In genomic region chr4:74039065-74039763, GRCh38 we compare ENCODE assay signal across 7 cellular contexts. TPM values are rescaled to one million over a fixed set of nuclear protein-coding genes. Genes with fewer than 3 reads are reported as not detected.
A peak's percentile ranks its signal among the peaks of the same experiment; 100 is the strongest.
DNase-seq lines count a peak whose midpoint lies in the region; ATAC-seq and TF ChIP-seq lines count a peak whose summit lies in the region.

No MANE protein-coding gene starts in this region.

- H3K9me3 Mint-ChIP-seq in GM23338, result no peaks in the 10 kb centered on the region
- no peaks in the 10 kb centered on the region for H3K9me3 Mint-ChIP-seq in nephron progenitor cell

- no peak for DNase-seq in GM23338 (ENCODE audit: low spot score)
- DNase-seq in RPMI7951 (ENCODE audit: low read depth), result peak; percentile 10
- DNase-seq in epithelial cell of proximal tubule (ENCODE audit: low read depth), result no peak
- no peak for DNase-seq in nephron progenitor cell
- DNase-seq in KBM-7, result no peak
- no peak for DNase-seq in effector CD8-positive, alpha-beta T cell (lab: John Stamatoyannopoulos, UW)

- H3K27me3 ChIP-seq in GM23338 (ENCODE audit: insufficient read depth), result no peaks in the 10 kb centered on the region

- peaks cover 47% of the 10 kb centered on the region for H3K4me1 Mint-ChIP-seq in GM23338
- peaks cover 7% of the 10 kb centered on the region for H3K4me1 Mint-ChIP-seq in nephron progenitor cell

- peaks cover 32% of the 10 kb centered on the region for H3K4me1 ChIP-seq in GM23338 (ENCODE audit: insufficient read depth)

- H3K27ac ChIP-seq in GM23338 (ENCODE audit: low read depth), result no peak overlapping the region

- no peaks in the 10 kb centered on the region for H3K9me2 ChIP-seq in GM23338 (ENCODE audit: insufficient read depth)

- H3K4me3 ChIP-seq in GM23338 (peak overlapping the region; percentile 76), epithelial cell of proximal tubule (ENCODE audit: low read depth, low read length) (peak overlapping the region; percentile 92)

- in situ Hi-C loops in KBM-7 (cut with MboI; ENCODE audit: low pct_unique_long_range_greater_than_20kb, low sequenced_read_pairs), result no loop called here

- no peak for TF ChIP-seq CTCF in GM23338 (conservative IDR thresholded peaks at IDR 0.05; ENCODE audit: low read depth in 2 of 2)
- no peak for TF ChIP-seq CTCF in epithelial cell of proximal tubule (conservative IDR thresholded peaks at IDR 0.05; ENCODE audit: low read depth, low read length)
- no peak for TF ChIP-seq CTCF in nephron progenitor cell (IDR thresholded peaks at IDR 0.05)

- H3F3A ChIP-seq in GM23338 (replicated peaks; ENCODE audit: low read depth), result no peaks in the 10 kb centered on the region

- H3K79me2 ChIP-seq in GM23338 (replicated peaks; ENCODE audit: insufficient read depth), result no peaks in the 10 kb centered on the region

- no peaks in the 10 kb centered on the region; the same call in 1 of the 3 replicates for H3K36me3 Mint-ChIP-seq in GM23338 (ENCODE audit: low read depth)
- H3K36me3 Mint-ChIP-seq in nephron progenitor cell (ENCODE audit: low read depth), result no peaks in the 10 kb centered on the region

- H4K20me1 ChIP-seq in GM23338 (replicated peaks; ENCODE audit: insufficient read depth), result no peaks in the 10 kb centered on the region

- H3K4me3 Mint-ChIP-seq in GM23338 (peak overlapping the region; percentile 90), nephron progenitor cell (peak overlapping the region; percentile 91)

- peak overlapping the region; percentile 77 for H3K4me2 ChIP-seq in GM23338

- H3K36me3 ChIP-seq in GM23338 (ENCODE audit: insufficient read depth), result no peaks in the 10 kb centered on the region

- H2AFZ ChIP-seq in GM23338, result peak overlapping the region; percentile 89

- H3K27ac Mint-ChIP-seq in GM23338, result no peak overlapping the region
- no peak overlapping the region for H3K27ac Mint-ChIP-seq in nephron progenitor cell

- H3K27me3 Mint-ChIP-seq in GM23338 (ENCODE audit: insufficient read depth, low read depth, poor library complexity), result peaks cover 2% of the 10 kb centered on the region
- H3K27me3 Mint-ChIP-seq in nephron progenitor cell (ENCODE audit: low read depth, poor library complexity), result peaks cover 73% of the 10 kb centered on the region

- ATAC-seq in GM18498 (IDR thresholded peaks at IDR 0.05; ENCODE audit: unreplicated experiment), result peak; percentile 57
- ATAC-seq in GM23338, result no peak

TF ChIP-seq in GM23338, 12 proteins besides CTCF, POLR2A, EP300 and RAD21:
- no peak for TF ChIP-seq ZNF462 (CRISPR knock-in tag; IDR thresholded peaks at IDR 0.05)
- TF ChIP-seq NANOG (IDR thresholded peaks at IDR 0.05; ENCODE audit: borderline replicate concordance), result no peak

RNA-seq across cellular contexts. Expression of gene CXCL3, which starts 0.7 kb away (rescaled TPM):
- 3.6 and 8.3 TPM in 2 replicates for total RNA-seq in GM23338 (2014; rRNA removed; shearing (Covaris generic))
- polyA plus RNA-seq in GM23338 (2016; fragmentation: Nextera tagmentation; extraction: Ambion mirVana), result 15.9 and 19.5 TPM in 2 replicates
- 1.1 and 1.8 TPM in 2 replicates for total RNA-seq in RPMI7951 (2014; rRNA removed; shearing (Covaris generic))
- total RNA-seq in epithelial cell of proximal tubule, result 4.8 and 6.6 TPM in 2 replicates

RNA-seq across cellular contexts. Expression of gene CXCL5, which starts 40.7 kb away (rescaled TPM):
- 7.6 and 8.7 TPM in 2 replicates for total RNA-seq in GM23338 (2014; rRNA removed; shearing (Covaris generic))
- polyA plus RNA-seq in GM23338 (2016; fragmentation: Nextera tagmentation; extraction: Ambion mirVana), result 6.3 and 7.5 TPM in 2 replicates
- total RNA-seq in RPMI7951 (2014; rRNA removed; shearing (Covaris generic)), result 2.7 and 3.2 TPM in 2 replicates
- 32.3 and 79.5 TPM in 2 replicates for total RNA-seq in epithelial cell of proximal tubule

RNA-seq across cellular contexts. Expression of gene PPBP, which starts 51.2 kb away (rescaled TPM):
- 0.35 TPM in 1 of 2 replicates, not detected in the other for total RNA-seq in GM23338 (2014; rRNA removed; shearing (Covaris generic))
- polyA plus RNA-seq in GM23338 (2016; fragmentation: Nextera tagmentation; extraction: Ambion mirVana), result 0.50 TPM in 1 of 2 replicates, not detected in the other
- total RNA-seq in RPMI7951 (2014; rRNA removed; shearing (Covaris generic)), result not detected in 2 replicates
- not detected in 2 replicates for total RNA-seq in epithelial cell of proximal tubule

RNA-seq across cellular contexts. Expression of gene PF4, which starts 57.4 kb away (rescaled TPM):
- not detected in 2 replicates for total RNA-seq in GM23338 (2014; rRNA removed; shearing (Covaris generic))
- polyA plus RNA-seq in GM23338 (2016; fragmentation: Nextera tagmentation; extraction: Ambion mirVana), result 6.7 and 7.7 TPM in 2 replicates
- not detected in 2 replicates for total RNA-seq in RPMI7951 (2014; rRNA removed; shearing (Covaris generic))
- total RNA-seq in epithelial cell of proximal tubule, result 0.23 TPM in 1 of 2 replicates, not detected in the other

RNA-seq across cellular contexts. Expression of gene CXCL2, which starts 59.8 kb away (rescaled TPM):
- 4.2 and 7.8 TPM in 2 replicates for total RNA-seq in GM23338 (2014; rRNA removed; shearing (Covaris generic))
- 3.3 TPM in 2 replicates for polyA plus RNA-seq in GM23338 (2016; fragmentation: Nextera tagmentation; extraction: Ambion mirVana)
- 0.72 and 0.88 TPM in 2 replicates for total RNA-seq in RPMI7951 (2014; rRNA removed; shearing (Covaris generic))
- total RNA-seq in epithelial cell of proximal tubule, result 17.7 and 18.6 TPM in 2 replicates
